Comparison of ENCODE assay signal across 8 cellular contexts in genomic region chr3:46946856-46947544, GRCh38. TPM values are rescaled to one million over a fixed set of nuclear protein-coding genes. Genes with fewer than 3 reads are reported as not detected.
DNase-seq lines count a peak whose midpoint lies in the region; ATAC-seq and TF ChIP-seq lines count a peak whose summit lies in the region.

No MANE protein-coding gene starts in this region.

- intact Hi-C loops in Right ventricle myocardium superior (cut with DNase I), result no loop called here

- no peak for TF ChIP-seq CTCF in NB4 (IDR thresholded peaks at IDR 0.05; ENCODE audit: low read depth, low read length)

- DNase-seq in NB4 (ENCODE audit: low read depth) (peak; percentile 85), activated T-cell treated with anti-CD3 and anti-CD28 coated beads for 48 hours (ENCODE audit: low read depth) (peak; percentile 62), Right ventricle myocardium superior (peak; percentile 65), OCI-M2 (lab: John Stamatoyannopoulos, UW; ENCODE audit: unreplicated experiment) (no peak), superior temporal gyrus (ENCODE audit: extremely low spot score) (no peak), NCI-H128 (lab: John Stamatoyannopoulos, UW; ENCODE audit: unreplicated experiment) (no peak)
- DNase-seq in stimulated activated CD4-positive, alpha-beta T cell treated with anti-CD3 and anti-CD28 coated beads, Interleukin-1b, Interleukin-23, amount 100 ng/mL, for 4 hours (ENCODE audit: low read depth in 2 of 2), result peak; percentile 21 to 42

- ATAC-seq in Right ventricle myocardium superior (ENCODE audit: poor library complexity), result peak; percentile 9
- ATAC-seq in HG02840 (IDR thresholded peaks at IDR 0.05; ENCODE audit: low FRiP score, unreplicated experiment), result no peak

- no peak overlapping the region for H3K4me3 ChIP-seq in NB4 (ENCODE audit: low read depth, low read length)

- TF ChIP-seq POLR2A in NB4 (IDR thresholded peaks at IDR 0.05; ENCODE audit: extremely low read depth, insufficient read length), result no peak

RNA-seq across cellular contexts. Expression of gene CCDC12, which starts 29.5 kb away (rescaled TPM):
- total RNA-seq in Right ventricle myocardium superior, result 29.2 TPM

RNA-seq across cellular contexts. Expression of gene NBEAL2, which starts 32.5 kb away (rescaled TPM):
- 11.7 TPM for total RNA-seq in Right ventricle myocardium superior

Comparison
In these comparisons a context has a peak if more than half of its experiments do, and no peak if none do; other contexts are left out.
1. DNase-seq: peak in NB4 (single experiment), activated T-cell treated with anti-CD3 and anti-CD28 coated beads for 48 hours (single experiment), Right ventricle myocardium superior (single experiment) and stimulated activated CD4-positive, alpha-beta T cell treated with anti-CD3 and anti-CD28 coated beads, Interleukin-1b, Interleukin-23, amount 100 ng/mL, for 4 hours (2 of 2); none in OCI-M2 (single experiment), superior temporal gyrus (single experiment) and NCI-H128 (single experiment).